17 cellular contexts compared by ENCODE assay signal in genomic region chr17:44432254-44433157, GRCh38.
"Had no signal": no experiment of that assay in that cellular context is flagged by ENCODE, and none has a peak within 500 bp of the region (broad histone marks: within the 10 kb centered on the region; RNA-seq: fewer than 3 reads in every experiment).

No MANE protein-coding gene starts in this region.

- DNase-seq: activated CD4-positive, alpha-beta T cell treated with anti-CD3 and anti-CD28 coated beads, Interleukin-2, amount 10 ng/mL, durations not matched to agents 7 days and 5 days; activated CD8-positive, alpha-beta memory T cell treated with anti-CD3 and anti-CD28 coated beads for 24 hours; activated effector memory CD4-positive, alpha-beta T cell treated with Interleukin-2 at 50 U/mL for 16 hours; aorta; effector CD8-positive, alpha-beta T cell; hypothalamus; lower lobe of right lung; midbrain; nucleus accumbens; SHP77 treated with DMSO at 0.1 percent for 48 hours; substantia nigra; T-helper 17 cell; transverse colon had no signal

- H3K4me3 Mint-ChIP-seq: activated CD4-positive, alpha-beta T cell treated with anti-CD3 and anti-CD28 coated beads, Interleukin-2, amount 10 ng/mL, durations not matched to agents 7 days and 5 days; stimulated activated memory B cell treated with anti-CD40 and anti-IgM and Interleukin-4, amounts not matched to agents 10 μg/mL and 1 μg/mL and 100 μg/mL, for 72 hours; T-helper 17 cell; WTC11 had no signal

- H3K9me3 Mint-ChIP-seq: activated CD4-positive, alpha-beta T cell treated with anti-CD3 and anti-CD28 coated beads, Interleukin-2, amount 10 ng/mL, durations not matched to agents 7 days and 5 days; stimulated activated memory B cell treated with anti-CD40 and anti-IgM and Interleukin-4, amounts not matched to agents 10 μg/mL and 1 μg/mL and 100 μg/mL, for 72 hours; WTC11 had no signal

- H3K4me1 Mint-ChIP-seq: activated CD4-positive, alpha-beta T cell treated with anti-CD3 and anti-CD28 coated beads, Interleukin-2, amount 10 ng/mL, durations not matched to agents 7 days and 5 days; stimulated activated memory B cell treated with anti-CD40 and anti-IgM and Interleukin-4, amounts not matched to agents 10 μg/mL and 1 μg/mL and 100 μg/mL, for 72 hours; WTC11 had no signal

- H3K27me3 Mint-ChIP-seq: activated CD4-positive, alpha-beta T cell treated with anti-CD3 and anti-CD28 coated beads, Interleukin-2, amount 10 ng/mL, durations not matched to agents 7 days and 5 days; stimulated activated memory B cell treated with anti-CD40 and anti-IgM and Interleukin-4, amounts not matched to agents 10 μg/mL and 1 μg/mL and 100 μg/mL, for 72 hours; T-helper 17 cell had no signal

- ATAC-seq: lower lobe of right lung; stimulated activated memory B cell treated with anti-CD40 and anti-IgM and Interleukin-4, amounts not matched to agents 10 μg/mL and 1 μg/mL and 100 μg/mL, for 72 hours; T-helper 17 cell; WTC11 had no signal

- H3K27ac Mint-ChIP-seq: stimulated activated memory B cell treated with anti-CD40 and anti-IgM and Interleukin-4, amounts not matched to agents 10 μg/mL and 1 μg/mL and 100 μg/mL, for 72 hours; T-helper 17 cell; WTC11 had no signal

- H3K9me3 ChIP-seq: lower lobe of right lung, transverse colon had no signal

- H3K4me3 ChIP-seq: coronary artery, lower lobe of right lung, smooth muscle cell, transverse colon had no signal

- H3K27ac ChIP-seq: coronary artery, lower lobe of right lung had no signal

- H3K4me1 ChIP-seq: lower lobe of right lung had no signal

- H3K27me3 ChIP-seq: transverse colon had no signal
